ENCODE assay signal across 8 cellular contexts in genomic region chr11:77994434-77995362, GRCh38. TPM values are rescaled to one million over a fixed set of nuclear protein-coding genes. Genes with fewer than 3 reads are reported as not detected.
DNase-seq lines count a peak whose midpoint lies in the region; ATAC-seq and TF ChIP-seq lines count a peak whose summit lies in the region.

Gene INTS4 (minus strand): TSS chr11:77994668. CDS start chr11:77994643, 25 bp downstream.

- peak within 1 kb of the TSS; percentile 87 for H3K4me3 ChIP-seq in LNCaP clone FGC (ENCODE audit: low read depth, low read length)

- H3K4me3 Mint-ChIP-seq in activated T-helper 17 cell treated with anti-CD3 and anti-CD28 coated beads, Interleukin-2, amount 50 U/mL, for 72 hours: peak within 1 kb of the TSS; percentile 96
- peak within 1 kb of the TSS; percentile 90 to 99 (median 98) for H3K4me3 Mint-ChIP-seq in naive B cell
- peak within 1 kb of the TSS; percentile 88 for H3K4me3 Mint-ChIP-seq in stimulated activated memory B cell treated with anti-CD40 and anti-IgM and Interleukin-4, amounts not matched to agents 10 μg/mL and 1 μg/mL and 100 μg/mL, for 72 hours

- no peaks in the 10 kb centered on the region for H3K9me3 Mint-ChIP-seq in activated T-helper 17 cell treated with anti-CD3 and anti-CD28 coated beads, Interleukin-2, amount 50 U/mL, for 72 hours
- H3K9me3 Mint-ChIP-seq in naive B cell: no peaks in the 10 kb centered on the region
- H3K9me3 Mint-ChIP-seq in stimulated activated memory B cell treated with anti-CD40 and anti-IgM and Interleukin-4, amounts not matched to agents 10 μg/mL and 1 μg/mL and 100 μg/mL, for 72 hours: no peaks in the 10 kb centered on the region

- CTCF ChIA-PET in RWPE1 (lab: Yijun Ruan, JAX): interaction anchor here (0.6 to 1.2 kb wide), 4 partner anchors 45 to 1881 kb away, joined by 3 to 6 read pairs (median 3); no protein-coding TSS in a partner anchor

- peak; percentile 100 for DNase-seq in EH (ENCODE audit: low read depth)
- DNase-seq in GOT3 (lab: John Stamatoyannopoulos, UW): peak; percentile 83
- DNase-seq in LNCaP clone FGC (ENCODE audit: low read depth): peak; percentile 100
- peak; percentile 98 for DNase-seq in RWPE1 (ENCODE audit: low spot score)
- peak; percentile 100 for DNase-seq in fibroblast of gingiva (ENCODE audit: low read depth)
- DNase-seq in naive B cell: peak; percentile 97

- no peaks in the 10 kb centered on the region for H3K27me3 Mint-ChIP-seq in activated T-helper 17 cell treated with anti-CD3 and anti-CD28 coated beads, Interleukin-2, amount 50 U/mL, for 72 hours
- H3K27me3 Mint-ChIP-seq in naive B cell: no peaks in the 10 kb centered on the region
- H3K27me3 Mint-ChIP-seq in stimulated activated memory B cell treated with anti-CD40 and anti-IgM and Interleukin-4, amounts not matched to agents 10 μg/mL and 1 μg/mL and 100 μg/mL, for 72 hours: no peaks in the 10 kb centered on the region

- peaks cover 7% of the 10 kb centered on the region for H3K4me1 Mint-ChIP-seq in activated T-helper 17 cell treated with anti-CD3 and anti-CD28 coated beads, Interleukin-2, amount 50 U/mL, for 72 hours
- H3K4me1 Mint-ChIP-seq in naive B cell: peaks cover 24 to 48% (median 46%) of the 10 kb centered on the region in 3 donors
- peaks cover 34% of the 10 kb centered on the region for H3K4me1 Mint-ChIP-seq in stimulated activated memory B cell treated with anti-CD40 and anti-IgM and Interleukin-4, amounts not matched to agents 10 μg/mL and 1 μg/mL and 100 μg/mL, for 72 hours

- peak; percentile 99 for ATAC-seq in activated T-helper 17 cell treated with anti-CD3 and anti-CD28 coated beads, Interleukin-2, amount 50 U/mL, for 72 hours (replicated peaks)
- peak; percentile 89 to 94 for ATAC-seq in naive B cell (ENCODE audit: low read depth in 2 of 2)
- ATAC-seq in stimulated activated memory B cell treated with anti-CD40 and anti-IgM and Interleukin-4, amounts not matched to agents 10 μg/mL and 1 μg/mL and 100 μg/mL, for 72 hours: peak; percentile 100

- peak within 1 kb of the TSS; percentile 85 for H3K27ac Mint-ChIP-seq in activated T-helper 17 cell treated with anti-CD3 and anti-CD28 coated beads, Interleukin-2, amount 50 U/mL, for 72 hours
- peak within 1 kb of the TSS; percentile 97 to 99 (median 99) for H3K27ac Mint-ChIP-seq in naive B cell
- peak within 1 kb of the TSS; percentile 88 for H3K27ac Mint-ChIP-seq in stimulated activated memory B cell treated with anti-CD40 and anti-IgM and Interleukin-4, amounts not matched to agents 10 μg/mL and 1 μg/mL and 100 μg/mL, for 72 hours

- TF ChIP-seq CTCF in LNCaP clone FGC (IDR thresholded peaks at IDR 0.05; ENCODE audit: control insufficient read depth, extremely low read depth, insufficient read depth): no peak
- TF ChIP-seq CTCF in RWPE1 (conservative IDR thresholded peaks at IDR 0.05; ENCODE audit: low read depth): no peak

- POLR2A ChIA-PET in RWPE1 (lab: Yijun Ruan, JAX; ENCODE audit: low non-redundant PET): interaction anchor here (0.6 to 0.7 kb wide), 2 partner anchors 102 to 745 kb away, joined by 3 to 7 read pairs; no protein-coding TSS in a partner anchor

- H3K36me3 Mint-ChIP-seq in activated T-helper 17 cell treated with anti-CD3 and anti-CD28 coated beads, Interleukin-2, amount 50 U/mL, for 72 hours (ENCODE audit: low read depth): peaks cover 26% of the 10 kb centered on the region
- no peaks in the 10 kb centered on the region for H3K36me3 Mint-ChIP-seq in naive B cell
- H3K36me3 Mint-ChIP-seq in stimulated activated memory B cell treated with anti-CD40 and anti-IgM and Interleukin-4, amounts not matched to agents 10 μg/mL and 1 μg/mL and 100 μg/mL, for 72 hours: peaks cover 5% of the 10 kb centered on the region

- peak within 1 kb of the TSS; percentile 77 for H3K27ac ChIP-seq in RWPE1

RNA-seq across cellular contexts. Expression of gene INTS4, which starts in this region (rescaled TPM):
- total RNA-seq in activated T-helper 17 cell treated with anti-CD3 and anti-CD28 coated beads, Interleukin-2, amount 50 U/mL, for 72 hours: 10 to 100 TPM; 63.5 to 73.5 TPM
- 10 to 100 TPM; 33.3 to 71.6 (median 38.1) TPM for polyA plus RNA-seq in naive B cell (ENCODE audit: low read depth in 6 of 6)

Comparison
In these comparisons a context has a peak if more than half of its experiments do, and no peak if none do; other contexts are left out.
1. Peak in every context shown above with its lines: DNase-seq, ATAC-seq, H3K4me3 ChIP-seq and H3K27ac ChIP-seq.